Comparison of ENCODE assay signal across 9 cellular contexts in genomic region chr14:77125275-77126073, GRCh38. TPM values are rescaled to one million over a fixed set of nuclear protein-coding genes. Genes with fewer than 3 reads are reported as not detected.
A peak's percentile ranks its signal among the peaks of the same experiment; 100 is the strongest.
DNase-seq lines count a peak whose midpoint lies in the region; ATAC-seq and TF ChIP-seq lines count a peak whose summit lies in the region.
"Had no signal": no experiment of that assay in that cellular context is flagged by ENCODE, and none has a peak within 500 bp of the region (broad histone marks: within the 10 kb centered on the region; RNA-seq: fewer than 3 reads in every experiment).

No MANE protein-coding gene starts in this region.

- 27 to 30% methylated on average over 36 of the region's 36 CpGs for WGBS in sigmoid colon, 2 donors

- TF ChIP-seq POLR2A in Peyer's patch (IDR thresholded peaks at IDR 0.05) (no peak), sigmoid colon (IDR thresholded peaks at IDR 0.05) (no peak)

- TF ChIP-seq CTCF in GM06990 (IDR thresholded peaks at IDR 0.05; ENCODE audit: insufficient read depth, low read length, poor library complexity, severe bottlenecking) (no peak), Peyer's patch (IDR thresholded peaks at IDR 0.05) (peak in 1 of 6 experiments; percentile 3), fibroblast of the aortic adventitia (IDR thresholded peaks at IDR 0.05; ENCODE audit: insufficient read depth, low read length) (no peak), sigmoid colon (IDR thresholded peaks at IDR 0.05) (peak in 1 of 4 experiments; percentile 21)

- no peak for ATAC-seq in HG03097 (IDR thresholded peaks at IDR 0.05; ENCODE audit: low FRiP score, unreplicated experiment)

- intact Hi-C loops in sigmoid colon (cut with DNase I), result loop anchor here (2.0 kb wide), 1 partner anchor 29 kb away; no protein-coding TSS in a partner anchor

- H3K9me3 ChIP-seq in Peyer's patch (no peaks in the 10 kb centered on the region), sigmoid colon (no peaks in the 10 kb centered on the region)

- H3K4me1 ChIP-seq in Peyer's patch (peaks cover 12 to 43% (median 30%) of the 10 kb centered on the region in 4 donors), sigmoid colon (peaks cover 0 to 37% (median 35%) of the 10 kb centered on the region in 4 donors)

- no peak for TF ChIP-seq EP300 in sigmoid colon (IDR thresholded peaks at IDR 0.05)

- no peaks in the 10 kb centered on the region for H3K36me3 ChIP-seq in GM06990 (ENCODE audit: control insufficient read depth, insufficient read depth, low read length)
- no peaks in the 10 kb centered on the region for H3K36me3 ChIP-seq in Peyer's patch
- H3K36me3 ChIP-seq in sigmoid colon, result peaks cover 0 to 9% (median 0%) of the 10 kb centered on the region in 4 donors

- DNase-seq in GM06990 (ENCODE audit: extremely low read depth, insufficient read length), result no peak
- peak in 1 of 3 donors; percentile 42 for DNase-seq in Peyer's patch
- DNase-seq in fibroblast of the aortic adventitia (ENCODE audit: low read depth), result no peak
- DNase-seq in sigmoid colon, result no peak
- no peak for DNase-seq in DMS 273 (lab: John Stamatoyannopoulos, UW; ENCODE audit: unreplicated experiment)
- DNase-seq in SW480 (ENCODE audit: low spot score), result no peak
- DNase-seq in NCI-H1694 (lab: John Stamatoyannopoulos, UW), result no peak
- DNase-seq: foreskin melanocyte had no signal

- peak overlapping the region in 2 of 4 donors; percentile 83 to 93 for H3K27ac ChIP-seq in Peyer's patch
- H3K27ac ChIP-seq in sigmoid colon, result no peak overlapping the region

- H3K27me3 ChIP-seq in GM06990 (replicated peaks; ENCODE audit: control insufficient read depth, insufficient read depth, low read length) (peaks cover 2% of the 10 kb centered on the region), Peyer's patch (no peaks in the 10 kb centered on the region), sigmoid colon (peaks cover 0 to 20% (median 0%) of the 10 kb centered on the region in 3 donors)

- peak overlapping the region; percentile 34; the same call in 1 of the 2 replicates for H3K4me3 ChIP-seq in GM06990 (replicated peaks; ENCODE audit: low read depth, low read length)
- H3K4me3 ChIP-seq in Peyer's patch, result peak overlapping the region; percentile 43 to 68 (median 54)
- H3K4me3 ChIP-seq in fibroblast of the aortic adventitia (ENCODE audit: low read depth, low read length), result peak overlapping the region; percentile 17
- H3K4me3 ChIP-seq in sigmoid colon, result peak overlapping the region; percentile 14 to 55 (median 54)

RNA-seq across cellular contexts. Expression of gene ZDHHC22, which starts 16.1 kb away (rescaled TPM):
- total RNA-seq in Peyer's patch, result under 1 TPM in 1 of 4 donors, not detected in 3; 0.57 TPM
- total RNA-seq in fibroblast of the aortic adventitia (ENCODE audit: low replicate concordance), result not detected in 2 replicates
- total RNA-seq in sigmoid colon, result 1 to 10 TPM in 2 of 4 donors, under 1 TPM in 2; 0.49 to 1.9 (median 1.0) TPM
- polyA plus RNA-seq in sigmoid colon, result under 1 TPM in 1 of 3 donors, not detected in 2; 0.67 TPM

RNA-seq across cellular contexts. Expression of gene CIPC, which starts 27.4 kb away (rescaled TPM):
- 10 to 100 TPM; 22.3 to 66.7 (median 52.1) TPM for total RNA-seq in Peyer's patch
- total RNA-seq in fibroblast of the aortic adventitia (ENCODE audit: low replicate concordance), result 5.2 and 13.9 TPM in 2 replicates
- 10 to 100 TPM; 59.7 to 96.1 (median 77.7) TPM for total RNA-seq in sigmoid colon
- polyA plus RNA-seq in sigmoid colon, result 10 to 100 TPM; 14.8 to 21.0 (median 18.0) TPM

RNA-seq across cellular contexts. Expression of gene TMEM63C, which starts 56.1 kb away (rescaled TPM):
- 10 to 100 TPM in 2 of 4 donors, 1 to 10 TPM in 2; 3.3 to 43.7 (median 11.3) TPM for total RNA-seq in Peyer's patch
- 1.9 TPM in 1 of 2 replicates, not detected in the other for total RNA-seq in fibroblast of the aortic adventitia (ENCODE audit: low replicate concordance)
- total RNA-seq in sigmoid colon, result 1 to 10 TPM in 3 of 4 donors, under 1 TPM in 1; 0.28 to 2.1 (median 1.2) TPM
- 1 to 10 TPM; 1.8 to 6.5 (median 5.5) TPM for polyA plus RNA-seq in sigmoid colon
